ENCODE assay signal across 18 cellular contexts in genomic region chr2:100207411-100207885, GRCh38.
DNase-seq lines count a peak whose midpoint lies in the region; ATAC-seq, FAIRE-seq and TF ChIP-seq lines count a peak whose summit lies in the region.
"Had no signal": no experiment of that assay in that cellular context is flagged by ENCODE, and none has a peak within 500 bp of the region (broad histone marks: within the 10 kb centered on the region; RNA-seq: fewer than 3 reads in every experiment).

No MANE protein-coding gene starts in this region.

- H3K4me2 ChIP-seq in HepG2 (ENCODE audit: low read depth, low read length) = no peak overlapping the region

- no TSS peak for BruUV-seq in HepG2 (replicated peaks; lab: Mats Ljungman, UMichigan)

- H2AFZ ChIP-seq in HepG2 (ENCODE audit: low read length) = no peak overlapping the region

- no peak for TF ChIP-seq RAD21 in HepG2 (CRISPR knock-in tag; IDR thresholded peaks at IDR 0.05)

- 25% methylated on average over 5 of the region's 6 CpGs for WGBS in HepG2 (ENCODE audit: low lambda C conversion rate)
- WGBS in right lobe of liver (ENCODE audit: insufficient coverage, low coverage, low lambda C conversion rate, missing lambda C conversion rate) = 84% methylated on average over 3 of the region's 6 CpGs

- FAIRE-seq in HepG2 (lab: Jason Lieb, UNC) (no peak), urothelium cell line (lab: Jason Lieb, UNC) (peak; percentile 32)
- FAIRE-seq: A204.1, G401.6, GM12891 had no signal

- DNase-seq in HepG2 (ENCODE audit: low spot score) (no peak), right lobe of liver (no peak), left ventricle myocardium superior (no peak), urothelium cell line (ENCODE audit: low spot score) (no peak), omental fat pad (ENCODE audit: low spot score) (no peak)
- DNase-seq: COR-L47; NCI-H1436; NCI-H2227 treated with DMSO at 0.1 percent for 48 hours; NCI-H526 treated with DMSO at 0.1 percent for 48 hours; NK-92 treated with Interleukin-12 subunit alpha and Interleukin-12 subunit beta, amount 100 ng/mL, for 24 hours; OCI-M1 had no signal

- no peaks in the 10 kb centered on the region for H3K9me3 ChIP-seq in HepG2 (ENCODE audit: low read length)
- no peaks in the 10 kb centered on the region for H3K9me3 ChIP-seq in right lobe of liver

- no peak for TF ChIP-seq EP300 in HepG2 (IDR thresholded peaks at IDR 0.05; ENCODE audit: low read depth in 2 of 2, low read length in 2 of 2)
- no peak for TF ChIP-seq EP300 in HepG2 (CRISPR knock-in tag; IDR thresholded peaks at IDR 0.05; ENCODE audit: borderline replicate concordance)

- no peak overlapping the region for H3K9ac ChIP-seq in HepG2 (ENCODE audit: insufficient read depth, low read depth, low read length)

- peaks cover 4 to 8% of the 10 kb centered on the region in 2 experiments; a peak in 3 of 5 replicates for H3K27me3 ChIP-seq in HepG2 (ENCODE audit: control insufficient read depth in 1 of 2, insufficient read depth in 2 of 2, low read length in 2 of 2)
- no peaks in the 10 kb centered on the region for H3K27me3 ChIP-seq in right lobe of liver

- CTCF ChIA-PET in HepG2 (lab: Yijun Ruan, JAX; ENCODE audit: low intra/inter-chr PET ratio, low total read pairs) = no interaction called here

- TF ChIP-seq CTCF in HepG2 (CRISPR knock-in tag; IDR thresholded peaks at IDR 0.05) = no peak
- TF ChIP-seq CTCF in right lobe of liver (IDR thresholded peaks at IDR 0.05) = no peak
- TF ChIP-seq CTCF in omental fat pad (IDR thresholded peaks at IDR 0.05) = no peak

- POLR2A ChIA-PET in HepG2 (lab: Yijun Ruan, JAX) = no interaction called here

- H3K4me3 ChIP-seq in HepG2 (replicated peaks in 1 of 3; ENCODE audit: insufficient read depth in 1 of 3, low read depth in 2 of 3, low read length in 3 of 3) (no peak overlapping the region), right lobe of liver (no peak overlapping the region)
- H3K4me3 ChIP-seq: SK-N-MC had no signal

- H3K79me2 ChIP-seq in HepG2 (ENCODE audit: insufficient read depth, low read length) = no peaks in the 10 kb centered on the region

- TF ChIP-seq POLR2A in HepG2 (IDR thresholded peaks at IDR 0.05; ENCODE audit: insufficient read depth in 1 of 2, low read depth in 2 of 2, low read length in 2 of 2) = no peak
- TF ChIP-seq POLR2A in right lobe of liver (IDR thresholded peaks at IDR 0.05) = no peak

- H3K36me3 ChIP-seq in HepG2 (replicated peaks in 1 of 2; ENCODE audit: control insufficient read depth in 1 of 2, insufficient read depth in 2 of 2, low read length in 2 of 2) = no peaks in the 10 kb centered on the region
- H3K36me3 ChIP-seq in right lobe of liver = no peaks in the 10 kb centered on the region

- in situ Hi-C loops in HepG2 (cut with HindIII; ENCODE audit: extremely low pct_ligation_motif_present, low pct_unique_long_range_greater_than_20kb) = no loop called here

- H3K27ac ChIP-seq in HepG2 (ENCODE audit: extremely low read length, insufficient read depth, low read length) = no peak overlapping the region
- no peak overlapping the region for H3K27ac ChIP-seq in right lobe of liver
- H3K27ac ChIP-seq: SK-N-MC had no signal

- intact Hi-C loops in HepG2 (cut with micrococcal nuclease; ENCODE audit: unreplicated experiment) (no loop called here), right lobe of liver (cut with DNase I) (no loop called here), left ventricle myocardium superior (cut with micrococcal nuclease) (no loop called here)

- H3K4me1 ChIP-seq in HepG2 (ENCODE audit: insufficient read depth, low read length) (no peaks in the 10 kb centered on the region), right lobe of liver (no peaks in the 10 kb centered on the region)

- ATAC-seq in HepG2 = peak; percentile 37; the same call in 1 of the 3 replicates
- ATAC-seq in right lobe of liver = no peak
- peak; percentile 61 for ATAC-seq in SK-N-SH treated with all-trans-retinoic acid at 6 μM for 48 hours
- peak; percentile 20 for ATAC-seq in left ventricle myocardium superior
- no peak for ATAC-seq in omental fat pad (ENCODE audit: low FRiP score)
- ATAC-seq in GM21367 (IDR thresholded peaks at IDR 0.05; ENCODE audit: unreplicated experiment) = no peak
- no peak for ATAC-seq in HG02981 (IDR thresholded peaks at IDR 0.05; ENCODE audit: unreplicated experiment)

- H4K20me1 ChIP-seq in HepG2 (ENCODE audit: insufficient read depth, low read length) = no peaks in the 10 kb centered on the region

TF ChIP-seq in HepG2, 621 proteins besides CTCF, POLR2A, EP300 and RAD21:
- no peak for TF ChIP-seq MAF1 (CRISPR knock-in tag; IDR thresholded peaks at IDR 0.05; ENCODE audit: borderline replicate concordance)
- no peak for TF ChIP-seq ZNF292 (CRISPR knock-in tag; IDR thresholded peaks at IDR 0.05; ENCODE audit: borderline replicate concordance, low read depth)
- TF ChIP-seq MTERF4 (CRISPR knock-in tag; IDR thresholded peaks at IDR 0.05) = no peak
- TF ChIP-seq ZNF569 (CRISPR knock-in tag; IDR thresholded peaks at IDR 0.05; ENCODE audit: borderline replicate concordance) = no peak
- no peak for TF ChIP-seq SNAPC5 (CRISPR knock-in tag; IDR thresholded peaks at IDR 0.05; ENCODE audit: borderline replicate concordance)
- TF ChIP-seq PITX1 (CRISPR knock-in tag; IDR thresholded peaks at IDR 0.05) = no peak
TF ChIP-seq in HepG2: peak in this region for 0.

TF ChIP-seq in SK-N-SH treated with all-trans-retinoic acid at 6 μM for 48 hours, 23 proteins besides CTCF, POLR2A, EP300 and RAD21 (continues in another document):
- TF ChIP-seq CSDC2 (CRISPR knock-in tag; IDR thresholded peaks at IDR 0.05) (no peak), TCF4 (CRISPR knock-in tag; IDR thresholded peaks at IDR 0.05; ENCODE audit: borderline replicate concordance) (no peak), OSR1 (CRISPR knock-in tag; IDR thresholded peaks at IDR 0.05) (no peak), GLIS3 (CRISPR knock-in tag; IDR thresholded peaks at IDR 0.05) (no peak), ISL1 (CRISPR knock-in tag; IDR thresholded peaks at IDR 0.05) (no peak), PPARA (CRISPR knock-in tag; IDR thresholded peaks at IDR 0.05; ENCODE audit: borderline replicate concordance) (no peak), ZNF8 (CRISPR knock-in tag; IDR thresholded peaks at IDR 0.05) (no peak), TOX (CRISPR knock-in tag; IDR thresholded peaks at IDR 0.05; ENCODE audit: borderline replicate concordance) (no peak), PATZ1 (CRISPR knock-in tag; IDR thresholded peaks at IDR 0.05; ENCODE audit: borderline replicate concordance) (no peak), ARNTL (CRISPR knock-in tag; IDR thresholded peaks at IDR 0.05; ENCODE audit: borderline replicate concordance, low read depth) (no peak), POU6F1 (CRISPR knock-in tag; IDR thresholded peaks at IDR 0.05; ENCODE audit: borderline replicate concordance, low read depth) (no peak), ZFP3 (CRISPR knock-in tag; IDR thresholded peaks at IDR 0.05) (no peak), CREB5 (CRISPR knock-in tag; IDR thresholded peaks at IDR 0.05; ENCODE audit: low read depth) (no peak)

Comparison
In these comparisons a context has a peak if more than half of its experiments do, and no peak if none do; other contexts are left out.
1. ATAC-seq: peak in HepG2 (single experiment), SK-N-SH treated with all-trans-retinoic acid at 6 μM for 48 hours (single experiment) and left ventricle myocardium superior (single experiment); none in right lobe of liver (0 of 4), omental fat pad (single experiment), GM21367 (single experiment) and HG02981 (single experiment).